In genomic region chr6:129938242-129939020, GRCh38 we compare ENCODE assay signal across 21 cellular contexts.
"Had no signal": no experiment of that assay in that cellular context is flagged by ENCODE, and none has a peak within 500 bp of the region (broad histone marks: within the 10 kb centered on the region; RNA-seq: fewer than 3 reads in every experiment).

No MANE protein-coding gene starts in this region.

- DNase-seq: activated B cell treated with CpG ODN at 0.5 μM for 24 hours; activated CD4-positive, alpha-beta T cell treated with anti-CD3 and anti-CD28 coated beads for 36 hours; activated CD4-positive, alpha-beta T cell treated with anti-CD3 and anti-CD28 coated beads, Interleukin-2, amount 50 U/mL, for 48 hours; activated CD8-positive, alpha-beta memory T cell treated with anti-CD3 and anti-CD28 coated beads, Interleukin-2, amount 50 U/mL, for 48 hours; activated naive CD4-positive, alpha-beta T cell treated with Interleukin-2 at 50 U/mL for 16 hours; activated naive CD8-positive, alpha-beta T cell treated with anti-CD3 and anti-CD28 coated beads for 36 hours; activated T-cell treated with anti-CD3 and anti-CD28 coated beads, Interleukin-2, amount 50 U/mL, for 48 hours; cortex of kidney; endodermal cell; foreskin fibroblast; left ventricle myocardium superior; stimulated activated CD4-positive, alpha-beta T cell treated with anti-CD3 and anti-CD28 coated beads, Interleukin-4, amount 100 ng/mL, for 24 hours; stimulated activated naive CD4-positive, alpha-beta T cell treated with Interleukin-2 at 50 U/mL for 16 hours; T1000 had no signal

- H3K27ac ChIP-seq: cardiac muscle cell, epithelial cell of prostate, prostate gland, right atrium auricular region, thoracic aorta, vagina had no signal

- H3K4me3 ChIP-seq: cardiac muscle cell, prostate gland, right atrium auricular region, thoracic aorta, vagina had no signal

- H3K36me3 ChIP-seq: cardiac muscle cell, prostate gland, right atrium auricular region, thoracic aorta, vagina had no signal

- ATAC-seq: activated CD4-positive, alpha-beta T cell treated with anti-CD3 and anti-CD28 coated beads for 36 hours; left ventricle myocardium superior; natural killer cell treated with Interleukin-12 subunit alpha and Interleukin-12 subunit beta and Interleukin-15 and Interleukin-18, amount 100 ng/mL, for 72 hours had no signal

- H3K27me3 ChIP-seq: cardiac muscle cell, right atrium auricular region, vagina had no signal
